7 cellular contexts compared by ENCODE assay signal in the genomic region with DNA sequence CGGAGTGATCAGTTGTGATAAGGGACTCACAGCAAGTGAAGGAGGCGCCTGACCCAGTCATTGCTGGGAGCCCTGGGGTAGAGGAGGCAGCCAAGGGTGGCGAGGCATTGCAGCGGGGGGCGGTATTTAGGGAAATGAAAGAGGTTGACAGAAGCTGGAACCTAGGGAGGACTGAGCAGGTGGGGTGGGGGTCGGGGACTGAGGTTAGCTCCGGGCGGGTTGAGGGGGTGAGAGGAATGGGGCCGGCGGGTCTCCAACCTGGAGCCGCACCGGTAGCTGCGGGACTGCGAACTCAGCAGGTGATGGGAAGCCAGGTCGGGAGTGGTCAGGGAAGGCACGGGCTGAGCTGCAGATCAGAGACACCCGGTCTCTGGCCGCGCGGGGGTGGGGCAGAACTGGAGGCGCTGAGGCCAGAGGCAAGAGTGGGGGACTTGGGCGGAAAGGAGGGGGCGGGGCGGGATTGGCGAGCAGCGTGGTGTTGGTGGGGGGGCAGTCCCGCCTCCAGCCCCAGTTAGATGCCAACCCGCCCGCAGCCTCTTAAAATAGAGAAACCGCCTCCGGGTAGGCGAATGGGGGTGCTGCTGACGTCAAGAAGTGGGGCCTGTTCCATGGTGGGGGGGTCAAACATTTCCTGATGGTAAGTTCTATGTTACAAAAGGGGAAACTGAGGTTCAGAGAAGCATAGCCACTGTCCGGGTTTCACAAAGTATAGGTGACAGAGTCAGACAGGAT.
DNase-seq lines count a peak whose midpoint lies in the region; ATAC-seq and TF ChIP-seq lines count a peak whose summit lies in the region.

No MANE protein-coding gene starts in this region.

- in situ Hi-C loops in GM18951 (cut with MboI; ENCODE audit: low sequenced_read_pairs, unreplicated experiment) = no loop called here

- peak overlapping the region; percentile 75 to 89 for H3K4me3 Mint-ChIP-seq in effector memory CD8-positive, alpha-beta T cell
- peak overlapping the region; percentile 92 to 96 for H3K4me3 Mint-ChIP-seq in stimulated activated naive B cell treated with anti-CD40 and anti-IgM and Interleukin-4, amounts not matched to agents 10 μg/mL and 1 μg/mL and 100 μg/mL, for 72 hours

- H3K4me1 Mint-ChIP-seq in effector memory CD8-positive, alpha-beta T cell (ENCODE audit: low read depth in 2 of 2) = peaks cover 25 to 31% of the 10 kb centered on the region in 2 donors
- H3K4me1 Mint-ChIP-seq in stimulated activated naive B cell treated with anti-CD40 and anti-IgM and Interleukin-4, amounts not matched to agents 10 μg/mL and 1 μg/mL and 100 μg/mL, for 72 hours = peaks cover 31 to 68% of the 10 kb centered on the region in 2 donors

- peak; percentile 23 to 52 (median 49) for DNase-seq in effector memory CD8-positive, alpha-beta T cell
- peak; percentile 89 for DNase-seq in stimulated activated naive B cell treated with anti-CD40 and anti-IgM and Interleukin-4, amounts not matched to agents 10 μg/mL and 1 μg/mL and 100 μg/mL, for 72 hours
- no peak for DNase-seq in EL

- peaks cover 11% of the 10 kb centered on the region for H3K36me3 Mint-ChIP-seq in effector memory CD8-positive, alpha-beta T cell (ENCODE audit: insufficient read depth)
- peaks cover 32 to 55% of the 10 kb centered on the region in 2 donors for H3K36me3 Mint-ChIP-seq in stimulated activated naive B cell treated with anti-CD40 and anti-IgM and Interleukin-4, amounts not matched to agents 10 μg/mL and 1 μg/mL and 100 μg/mL, for 72 hours

- ATAC-seq in HG02759 (IDR thresholded peaks at IDR 0.05; ENCODE audit: unreplicated experiment) (peak; percentile 75), HG02884 (IDR thresholded peaks at IDR 0.05; ENCODE audit: unreplicated experiment) (no peak)
- peak; percentile 43 for ATAC-seq in effector memory CD8-positive, alpha-beta T cell (replicated peaks)
- peak; percentile 86 to 87 for ATAC-seq in stimulated activated naive B cell treated with anti-CD40 and anti-IgM and Interleukin-4, amounts not matched to agents 10 μg/mL and 1 μg/mL and 100 μg/mL, for 72 hours (replicated peaks)

- H3K9me3 Mint-ChIP-seq in effector memory CD8-positive, alpha-beta T cell = no peaks in the 10 kb centered on the region
- no peaks in the 10 kb centered on the region for H3K9me3 Mint-ChIP-seq in stimulated activated naive B cell treated with anti-CD40 and anti-IgM and Interleukin-4, amounts not matched to agents 10 μg/mL and 1 μg/mL and 100 μg/mL, for 72 hours

- H3K27ac Mint-ChIP-seq in effector memory CD8-positive, alpha-beta T cell = peak overlapping the region; percentile 23 to 84
- H3K27ac Mint-ChIP-seq in stimulated activated naive B cell treated with anti-CD40 and anti-IgM and Interleukin-4, amounts not matched to agents 10 μg/mL and 1 μg/mL and 100 μg/mL, for 72 hours = peak overlapping the region; percentile 98

- H3K27me3 Mint-ChIP-seq in effector memory CD8-positive, alpha-beta T cell = no peaks in the 10 kb centered on the region
- no peaks in the 10 kb centered on the region for H3K27me3 Mint-ChIP-seq in stimulated activated naive B cell treated with anti-CD40 and anti-IgM and Interleukin-4, amounts not matched to agents 10 μg/mL and 1 μg/mL and 100 μg/mL, for 72 hours

- peak; percentile 81 for TF ChIP-seq POLR2A in GM18951 (IDR thresholded peaks at IDR 0.05; ENCODE audit: extremely low read depth, insufficient read depth, insufficient read length)
- TF ChIP-seq POLR2A in Raji (IDR thresholded peaks at IDR 0.05; ENCODE audit: insufficient read depth, low read depth, low read length) = peak; percentile 74
